In genomic region chr15:99495430-99496301, GRCh38 we compare ENCODE assay signal across 11 cellular contexts.
DNase-seq lines count a peak whose midpoint lies in the region; ATAC-seq lines count a peak whose summit lies in the region.
"Had no signal": no experiment of that assay in that cellular context is flagged by ENCODE, and none has a peak within 500 bp of the region (broad histone marks: within the 10 kb centered on the region; RNA-seq: fewer than 3 reads in every experiment).

No MANE protein-coding gene starts in this region.

- peak; percentile 66 for DNase-seq in activated CD8-positive, alpha-beta memory T cell treated with anti-CD3 and anti-CD28 coated beads for 24 hours
- no peak for DNase-seq in activated CD8-positive, alpha-beta memory T cell treated with anti-CD3 and anti-CD28 coated beads, Interleukin-2, amount 50 U/mL, for 4 hours
- DNase-seq in T-cell (no peak), fibroblast of peridontal ligament (ENCODE audit: extremely low read depth) (peak; percentile 45), GOT3 (lab: John Stamatoyannopoulos, UW) (no peak)
- no peak for DNase-seq in stimulated activated CD4-positive, alpha-beta T cell treated with anti-CD3 and anti-CD28 coated beads, Interleukin-4, amount 100 ng/mL, for 4 hours
- DNase-seq: central memory CD4-positive, alpha-beta T cell; NCI-H524; upper lobe of right lung had no signal

- CTCF ChIA-PET in T-cell (lab: Charles Lee): no interaction called here

- no peaks in the 10 kb centered on the region for H3K9me3 Mint-ChIP-seq in T-cell
- H3K9me3 Mint-ChIP-seq in stimulated activated memory B cell treated with anti-CD40 and anti-IgM and Interleukin-4, amounts not matched to agents 10 μg/mL and 1 μg/mL and 100 μg/mL, for 72 hours: no peaks in the 10 kb centered on the region

- peaks cover 17 to 38% (median 17%) of the 10 kb centered on the region in 3 donors for H3K4me1 Mint-ChIP-seq in T-cell
- peaks cover 36% of the 10 kb centered on the region for H3K4me1 Mint-ChIP-seq in stimulated activated memory B cell treated with anti-CD40 and anti-IgM and Interleukin-4, amounts not matched to agents 10 μg/mL and 1 μg/mL and 100 μg/mL, for 72 hours

- peak overlapping the region in 1 of 3 donors; percentile 63 for H3K4me3 Mint-ChIP-seq in T-cell
- no peak overlapping the region for H3K4me3 Mint-ChIP-seq in stimulated activated memory B cell treated with anti-CD40 and anti-IgM and Interleukin-4, amounts not matched to agents 10 μg/mL and 1 μg/mL and 100 μg/mL, for 72 hours

- no peaks in the 10 kb centered on the region for H3K36me3 Mint-ChIP-seq in T-cell
- H3K36me3 Mint-ChIP-seq in stimulated activated memory B cell treated with anti-CD40 and anti-IgM and Interleukin-4, amounts not matched to agents 10 μg/mL and 1 μg/mL and 100 μg/mL, for 72 hours: peaks cover 18% of the 10 kb centered on the region

- POLR2A ChIA-PET in T-cell (lab: Charles Lee): no interaction called here

- H3K27ac Mint-ChIP-seq in T-cell: peak overlapping the region; percentile 53 to 88
- peak overlapping the region; percentile 86 for H3K27ac Mint-ChIP-seq in stimulated activated memory B cell treated with anti-CD40 and anti-IgM and Interleukin-4, amounts not matched to agents 10 μg/mL and 1 μg/mL and 100 μg/mL, for 72 hours

- ATAC-seq in T-cell (replicated peaks in 1 of 4) (peak; percentile 43 to 74 (median 66)), GM19324 (IDR thresholded peaks at IDR 0.05; ENCODE audit: low FRiP score, unreplicated experiment) (no peak)
- no peak for ATAC-seq in stimulated activated memory B cell treated with anti-CD40 and anti-IgM and Interleukin-4, amounts not matched to agents 10 μg/mL and 1 μg/mL and 100 μg/mL, for 72 hours

- peaks cover 0 to 3% of the 10 kb centered on the region in 2 donors for H3K27me3 Mint-ChIP-seq in T-cell
- H3K27me3 Mint-ChIP-seq in stimulated activated memory B cell treated with anti-CD40 and anti-IgM and Interleukin-4, amounts not matched to agents 10 μg/mL and 1 μg/mL and 100 μg/mL, for 72 hours: no peaks in the 10 kb centered on the region

Comparison
In these comparisons a context has a peak if more than half of its experiments do, and no peak if none do; other contexts are left out.
1. DNase-seq: peak in activated CD8-positive, alpha-beta memory T cell treated with anti-CD3 and anti-CD28 coated beads for 24 hours (single experiment) and fibroblast of peridontal ligament (single experiment); none in activated CD8-positive, alpha-beta memory T cell treated with anti-CD3 and anti-CD28 coated beads, Interleukin-2, amount 50 U/mL, for 4 hours (single experiment), T-cell (0 of 34), GOT3 (single experiment) and stimulated activated CD4-positive, alpha-beta T cell treated with anti-CD3 and anti-CD28 coated beads, Interleukin-4, amount 100 ng/mL, for 4 hours (0 of 2).
2. ATAC-seq: peak in T-cell (4 of 4); none in stimulated activated memory B cell treated with anti-CD40 and anti-IgM and Interleukin-4, amounts not matched to agents 10 μg/mL and 1 μg/mL and 100 μg/mL, for 72 hours (single experiment) and GM19324 (single experiment).